ENCODE assay signal across 1 cellular context in the genomic region with DNA sequence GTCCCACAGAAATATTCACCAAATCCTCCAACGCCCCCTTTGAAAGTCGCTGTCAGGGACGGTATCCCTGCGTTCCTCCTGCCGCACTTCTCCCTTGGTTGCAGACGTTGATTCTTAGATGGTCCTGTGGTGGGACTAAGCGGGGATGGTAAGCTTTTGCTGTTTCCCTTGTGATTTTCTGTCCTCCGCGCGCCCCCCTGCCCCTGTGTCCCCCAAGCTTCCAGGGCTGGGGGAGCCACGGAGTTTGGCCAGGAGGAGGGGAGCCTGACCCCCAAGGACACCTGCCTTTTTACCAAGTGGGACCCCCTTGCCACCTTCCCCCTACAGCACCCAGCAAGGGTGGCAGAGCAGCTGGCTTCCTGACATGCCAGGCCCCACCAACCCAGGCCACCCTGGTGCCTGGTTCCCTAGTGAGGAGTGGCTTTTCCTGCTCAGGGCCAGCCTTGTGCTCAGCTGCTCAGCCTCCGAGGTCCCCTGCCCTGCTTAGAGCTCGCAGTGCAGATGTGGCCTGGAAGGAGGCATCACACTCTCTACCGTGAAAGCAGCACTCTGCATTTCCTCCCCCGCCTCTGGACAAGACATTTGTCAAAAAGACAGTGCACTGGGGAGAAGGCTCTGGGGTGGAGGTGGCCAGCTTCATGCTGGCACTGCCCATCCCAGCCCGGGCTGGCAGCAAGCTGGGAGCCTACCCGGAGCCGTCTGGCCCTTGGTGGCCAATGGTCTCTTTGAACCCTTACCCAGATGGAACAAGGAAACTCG.
TF ChIP-seq lines count a peak whose summit lies in the region.

No MANE protein-coding gene starts in this region.

TF ChIP-seq in IMR-90, 13 proteins besides CTCF, POLR2A, EP300 and RAD21:
- no peak for TF ChIP-seq RFX5 (IDR thresholded peaks at IDR 0.05; ENCODE audit: low read depth, low read length)
- TF ChIP-seq, protein P1, sequence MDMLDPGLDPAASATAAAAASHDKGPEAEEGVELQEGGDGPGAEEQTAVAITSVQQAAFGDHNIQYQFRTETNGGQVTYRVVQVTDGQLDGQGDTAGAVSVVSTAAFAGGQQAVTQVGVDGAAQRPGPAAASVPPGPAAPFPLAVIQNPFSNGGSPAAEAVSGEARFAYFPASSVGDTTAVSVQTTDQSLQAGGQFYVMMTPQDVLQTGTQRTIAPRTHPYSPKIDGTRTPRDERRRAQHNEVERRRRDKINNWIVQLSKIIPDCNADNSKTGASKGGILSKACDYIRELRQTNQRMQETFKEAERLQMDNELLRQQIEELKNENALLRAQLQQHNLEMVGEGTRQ (IDR thresholded peaks at IDR 0.05; ENCODE audit: low read depth, low read length), result no peak
- no peak for TF ChIP-seq RCOR1 (IDR thresholded peaks at IDR 0.05; ENCODE audit: insufficient replicate concordance, low read length)
- TF ChIP-seq, protein P2, sequence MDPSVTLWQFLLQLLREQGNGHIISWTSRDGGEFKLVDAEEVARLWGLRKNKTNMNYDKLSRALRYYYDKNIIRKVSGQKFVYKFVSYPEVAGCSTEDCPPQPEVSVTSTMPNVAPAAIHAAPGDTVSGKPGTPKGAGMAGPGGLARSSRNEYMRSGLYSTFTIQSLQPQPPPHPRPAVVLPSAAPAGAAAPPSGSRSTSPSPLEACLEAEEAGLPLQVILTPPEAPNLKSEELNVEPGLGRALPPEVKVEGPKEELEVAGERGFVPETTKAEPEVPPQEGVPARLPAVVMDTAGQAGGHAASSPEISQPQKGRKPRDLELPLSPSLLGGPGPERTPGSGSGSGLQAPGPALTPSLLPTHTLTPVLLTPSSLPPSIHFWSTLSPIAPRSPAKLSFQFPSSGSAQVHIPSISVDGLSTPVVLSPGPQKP (IDR thresholded peaks at IDR 0.05; ENCODE audit: borderline replicate concordance, low read depth, low read length), result no peak
- TF ChIP-seq SMC3 (IDR thresholded peaks at IDR 0.05; ENCODE audit: low read depth, low read length), result no peak
- TF ChIP-seq FOS (IDR thresholded peaks at IDR 0.05; ENCODE audit: low read depth, low read length), result no peak
- no peak for TF ChIP-seq NFE2L2 (IDR thresholded peaks at IDR 0.05; ENCODE audit: low read depth, low read length)
- no peak for TF ChIP-seq MAFK (IDR thresholded peaks at IDR 0.05; ENCODE audit: low read depth, low read length)
- TF ChIP-seq MXI1 (IDR thresholded peaks at IDR 0.05; ENCODE audit: borderline replicate concordance, low read depth, low read length), result no peak
- TF ChIP-seq BHLHE40 (IDR thresholded peaks at IDR 0.05; ENCODE audit: low read depth, low read length), result no peak
- TF ChIP-seq CHD1 (IDR thresholded peaks at IDR 0.05; ENCODE audit: low read depth, low read length), result no peak
